ENCODE assay signal across 8 cellular contexts in the genomic region with DNA sequence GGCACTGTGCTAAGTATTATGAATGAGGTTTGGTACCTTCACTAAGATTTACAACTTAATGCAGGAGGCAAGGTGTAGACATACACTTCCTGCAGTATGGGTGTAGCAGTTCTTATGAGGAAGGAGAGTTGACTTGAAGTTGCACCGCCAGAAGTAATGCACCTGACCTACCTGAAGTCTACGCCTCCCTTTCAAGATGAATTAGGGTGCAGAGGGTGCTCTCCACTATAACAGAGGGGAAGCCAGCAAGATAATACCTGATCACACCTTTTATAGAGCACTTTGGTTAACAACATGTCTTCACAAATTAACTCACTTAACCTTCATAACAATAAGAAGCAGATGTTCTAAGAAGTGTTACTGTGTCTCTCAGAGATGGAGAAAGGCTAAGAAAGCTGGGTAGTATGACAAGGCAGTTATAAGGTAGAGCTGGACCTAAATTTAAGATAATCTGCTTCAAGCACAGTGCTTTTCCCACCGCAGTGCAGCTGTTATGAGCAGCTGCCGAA. TPM values are rescaled to one million over a fixed set of nuclear protein-coding genes. Genes with fewer than 3 reads are reported as not detected.
DNase-seq lines count a peak whose midpoint lies in the region; ATAC-seq and TF ChIP-seq lines count a peak whose summit lies in the region.

No MANE protein-coding gene starts in this region.

- H3K36me3 ChIP-seq in DOHH2 (ENCODE audit: control insufficient read depth, low read length) (peaks cover 8% of the 10 kb centered on the region), PC-3 (ENCODE audit: low read depth, low read length) (peaks cover 4% of the 10 kb centered on the region; the same call in 1 of the 2 replicates), trophoblast cell (ENCODE audit: control insufficient read depth in 1 of 2, insufficient read depth in 2 of 2, low read length in 2 of 2) (peaks cover 0 to 4% of the 10 kb centered on the region in 2 experiments), mucosa of descending colon (ENCODE audit: low read depth) (no peaks in the 10 kb centered on the region)

- H3K4me2 ChIP-seq in DOHH2 (ENCODE audit: low read length) (peak overlapping the region; percentile 95), PC-3 (ENCODE audit: low read length) (peak overlapping the region; percentile 77), trophoblast cell (ENCODE audit: low read length) (peak overlapping the region; percentile 64)

- H3K14ac ChIP-seq in trophoblast cell (ENCODE audit: low read length): no peak overlapping the region

- no peak overlapping the region for H2BK5ac ChIP-seq in trophoblast cell (ENCODE audit: low read depth, low read length, poor library complexity)

- TF ChIP-seq CTCF in DOHH2 (IDR thresholded peaks at IDR 0.05; ENCODE audit: low read depth, low read length, poor library complexity, severe bottlenecking) (no peak), PC-3 (conservative IDR thresholded peaks at IDR 0.05; ENCODE audit: low read depth, low read length) (no peak), mucosa of descending colon (IDR thresholded peaks at IDR 0.05) (no peak)

- no peak overlapping the region for H2BK120ac ChIP-seq in trophoblast cell (ENCODE audit: insufficient read depth, low read length, poor library complexity)

- peak overlapping the region; percentile 95 for H4K8ac ChIP-seq in trophoblast cell (ENCODE audit: low read depth, low read length)

- H3F3A ChIP-seq in DOHH2 (ENCODE audit: control insufficient read depth, insufficient read depth) (no peaks in the 10 kb centered on the region), PC-3 (ENCODE audit: low read length, unreplicated experiment) (no peaks in the 10 kb centered on the region)

- no peaks in the 10 kb centered on the region for H3K27me3 ChIP-seq in DOHH2 (ENCODE audit: control insufficient read depth, low read length)
- no peaks in the 10 kb centered on the region for H3K27me3 ChIP-seq in PC-3 (ENCODE audit: low read length)
- H3K27me3 ChIP-seq in trophoblast cell (ENCODE audit: insufficient read depth, low read length): no peaks in the 10 kb centered on the region

- no peak overlapping the region for H4K12ac ChIP-seq in trophoblast cell (ENCODE audit: low read depth, low read length)

- POLR2A ChIA-PET in PC-3 (lab: Charles Lee; ENCODE audit: unreplicated experiment): interaction anchor here (0.6 kb wide), 2 partner anchors 142 to 919 kb away, joined by 4 to 6 read pairs; no protein-coding TSS in a partner anchor

- no CpG with 5 or more reads among the region's 4 CpGs for WGBS in trophoblast cell (ENCODE audit: extremely low coverage, insufficient coverage, insufficient read length)

- H4K91ac ChIP-seq in trophoblast cell (ENCODE audit: low read depth, low read length): no peak overlapping the region

- H3K23ac ChIP-seq in trophoblast cell (ENCODE audit: low read length): no peak overlapping the region

- H3K79me1 ChIP-seq in trophoblast cell (ENCODE audit: low read length): peaks cover 6% of the 10 kb centered on the region

- H3K9me3 ChIP-seq in DOHH2 (ENCODE audit: control insufficient read depth, insufficient read depth, low read length) (peaks cover 2% of the 10 kb centered on the region; the same call in 1 of the 2 replicates), PC-3 (ENCODE audit: low read length) (no peaks in the 10 kb centered on the region), trophoblast cell (ENCODE audit: insufficient read depth, low read depth, low read length) (no peaks in the 10 kb centered on the region), mucosa of descending colon (no peaks in the 10 kb centered on the region)

- no peak overlapping the region for H2BK12ac ChIP-seq in trophoblast cell (ENCODE audit: low read length)

- H3K4me1 ChIP-seq in DOHH2 (ENCODE audit: control insufficient read depth, low read length) (peaks cover 12% of the 10 kb centered on the region), PC-3 (ENCODE audit: insufficient read depth, low read length) (peaks cover 17% of the 10 kb centered on the region), trophoblast cell (ENCODE audit: control insufficient read depth in 1 of 2, insufficient read depth in 2 of 2, low read length in 2 of 2) (peaks cover 3 to 6% of the 10 kb centered on the region in 2 experiments), mucosa of descending colon (ENCODE audit: low read depth) (peaks cover 11% of the 10 kb centered on the region)

- H3K4me3 ChIP-seq in DOHH2 (ENCODE audit: low read length): peak overlapping the region; percentile 90
- peak overlapping the region; percentile 88 for H3K4me3 ChIP-seq in PC-3 (ENCODE audit: low read length)
- no peak overlapping the region for H3K4me3 ChIP-seq in trophoblast cell (ENCODE audit: low read depth, low read length)
- no peak overlapping the region for H3K4me3 ChIP-seq in mucosa of descending colon

- CTCF ChIA-PET in PC-3 (lab: Charles Lee): interaction anchor here (0.9 kb wide), 1 partner anchor 20 kb away, joined by 3 read pairs; no protein-coding TSS in a partner anchor

- H3K9me2 ChIP-seq in DOHH2 (replicated peaks; ENCODE audit: control insufficient read depth, low read length) (no peaks in the 10 kb centered on the region), PC-3 (replicated peaks; ENCODE audit: low read length) (no peaks in the 10 kb centered on the region)

- H3K27ac ChIP-seq in DOHH2 (ENCODE audit: low read depth, low read length) (peak overlapping the region; percentile 42), PC-3 (ENCODE audit: low read length) (peak overlapping the region; percentile 12; the same call in 1 of the 2 replicates), epithelial cell of prostate (peak overlapping the region; percentile 82), trophoblast cell (ENCODE audit: low read depth, low read length) (no peak overlapping the region)

- ATAC-seq in PC-3 (no peak), HG03520 (IDR thresholded peaks at IDR 0.05; ENCODE audit: unreplicated experiment) (no peak), mucosa of descending colon (no peak)

- peaks cover 43% of the 10 kb centered on the region for H3K79me2 ChIP-seq in DOHH2 (ENCODE audit: control insufficient read depth, low read length)
- peaks cover 44% of the 10 kb centered on the region for H3K79me2 ChIP-seq in PC-3 (ENCODE audit: low read length)
- H3K79me2 ChIP-seq in trophoblast cell (ENCODE audit: control insufficient read depth, insufficient read depth, low read length, poor library complexity): peaks cover 16% of the 10 kb centered on the region

- peak overlapping the region; percentile 65 for H2AK5ac ChIP-seq in trophoblast cell (ENCODE audit: low read length)

- DNase-seq in PC-3: no peak
- no peak for DNase-seq in epithelial cell of prostate (ENCODE audit: low read depth, low spot score)
- no peak for DNase-seq in trophoblast cell
- DNase-seq in mucosa of descending colon: no peak
- DNase-seq in stimulated activated CD4-positive, alpha-beta T cell treated with anti-CD3 and anti-CD28 coated beads, Interleukin-4, amount 100 ng/mL, for 4 hours: no peak
- DNase-seq in SIG-M5 (lab: John Stamatoyannopoulos, UW): no peak

- BruUV-seq in PC-3 (replicated peaks; lab: Mats Ljungman, UMichigan): TSS peak; percentile 60

- intact Hi-C loops in PC-3 (cut with micrococcal nuclease): no loop called here
- intact Hi-C loops in mucosa of descending colon (cut with DNase I, micrococcal nuclease): no loop called here

- H2AFZ ChIP-seq in PC-3 (ENCODE audit: low read length) (peak overlapping the region; percentile 85), trophoblast cell (ENCODE audit: insufficient read depth, low read length, poor library complexity) (no peak overlapping the region)

- H3K9ac ChIP-seq in PC-3 (ENCODE audit: low read length): peak overlapping the region; percentile 10
- H3K9ac ChIP-seq in trophoblast cell (ENCODE audit: low read length): no peak overlapping the region

- no peak overlapping the region for H3K4ac ChIP-seq in trophoblast cell (ENCODE audit: low read depth, low read length)

- H4K20me1 ChIP-seq in DOHH2 (ENCODE audit: control insufficient read depth, insufficient read depth, low read depth, low read length): no peaks in the 10 kb centered on the region
- peaks cover 18% of the 10 kb centered on the region; the same call in 1 of the 2 replicates for H4K20me1 ChIP-seq in PC-3 (ENCODE audit: low read length)

- no peak overlapping the region for H3K18ac ChIP-seq in trophoblast cell (ENCODE audit: low read length)

RNA-seq across cellular contexts. Expression of a gene that starts 0.6 kb away (rescaled TPM):
- total RNA-seq in PC-3 (2014; rRNA removed) (14.9 and 32.0 TPM in 2 replicates), mucosa of descending colon (100 to 1,000 TPM in 1 of 3 donors, 10 to 100 TPM in 2; 88.9 to 131 (median 98.9) TPM)
- 75.5 and 75.8 TPM in 2 replicates for polyA plus RNA-seq in trophoblast cell (2013)

Comparison
In these comparisons a context has a peak if more than half of its experiments do, and no peak if none do; other contexts are left out.
1. H3K4me3 ChIP-seq: peak in DOHH2 (single experiment) and PC-3 (single experiment); none in trophoblast cell (single experiment) and mucosa of descending colon (single experiment).
2. Peak in every context shown above with its lines, with median percentiles within 50 percentile points of each other: H3K4me2 ChIP-seq.